Comparison of ENCODE assay signal across 17 cellular contexts in the genomic region with DNA sequence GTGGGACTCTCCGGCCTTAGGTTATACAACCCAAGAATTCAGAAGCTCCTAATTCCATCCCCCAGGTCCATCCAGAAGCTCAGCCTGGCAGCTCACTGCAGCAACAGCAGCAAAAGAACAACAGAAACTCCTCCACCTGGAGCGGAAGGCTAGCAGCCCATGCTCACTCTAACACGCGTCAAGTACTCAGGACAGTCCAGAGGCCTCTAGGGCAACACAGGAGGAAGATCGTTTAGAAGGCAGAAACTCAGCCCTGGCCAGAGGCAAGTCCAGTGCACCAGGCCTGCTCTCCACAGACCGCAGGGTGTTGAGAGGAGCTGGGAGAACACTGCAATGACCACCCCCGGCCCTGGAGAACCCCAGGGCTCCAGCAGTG. TPM values are rescaled to one million over a fixed set of nuclear protein-coding genes. Genes with fewer than 3 reads are reported as not detected.
DNase-seq lines count a peak whose midpoint lies in the region; ATAC-seq and TF ChIP-seq lines count a peak whose summit lies in the region.
"Had no signal": no experiment of that assay in that cellular context is flagged by ENCODE, and none has a peak within 500 bp of the region (broad histone marks: within the 10 kb centered on the region; RNA-seq: fewer than 3 reads in every experiment).

No MANE protein-coding gene starts in this region.

- H3K9ac ChIP-seq in liver (ENCODE audit: low read depth in 1 of 2, low read length in 2 of 2), result peak overlapping the region in 1 of 2 donors; percentile 24
- H3K9ac ChIP-seq in GM23248, result no peak overlapping the region

- no peak for TF ChIP-seq CTCF in Caco-2 (IDR thresholded peaks at IDR 0.05; ENCODE audit: insufficient read depth in 1 of 2, low read depth in 1 of 2, low read length in 1 of 2, severe bottlenecking in 1 of 2, unreplicated experiment in 1 of 2)
- no peak for TF ChIP-seq CTCF in WERI-Rb-1 (IDR thresholded peaks at IDR 0.05; ENCODE audit: low read depth, low read length)
- TF ChIP-seq CTCF in liver (IDR thresholded peaks at IDR 0.05; ENCODE audit: low read depth, low read length, missing input control), result no peak
- no peak for TF ChIP-seq CTCF in GM10248 (IDR thresholded peaks at IDR 0.05; ENCODE audit: control extremely low read depth, extremely low read depth, low read depth, missing control alignments)

- H3K27ac ChIP-seq in WERI-Rb-1 (peak overlapping the region; percentile 33; the same call in 1 of the 2 replicates), liver (ENCODE audit: low read depth in 1 of 2, low read length in 2 of 2) (peak overlapping the region; percentile 73 to 84), GM23248 (no peak overlapping the region)
- H3K27ac ChIP-seq: prostate gland had no signal

- H3K27me3 ChIP-seq in Caco-2 (replicated peaks; ENCODE audit: control insufficient read depth, insufficient read depth, low read length) (no peaks in the 10 kb centered on the region), WERI-Rb-1 (ENCODE audit: insufficient read depth, low read depth, severe bottlenecking) (no peaks in the 10 kb centered on the region), liver (ENCODE audit: control insufficient read depth in 4 of 4, insufficient read depth in 4 of 4, low read length in 3 of 4) (no peaks in the 10 kb centered on the region), GM23248 (replicated peaks; ENCODE audit: insufficient read depth) (no peaks in the 10 kb centered on the region)

- no TSS peak for BruUV-seq in Caco-2 (replicated peaks; lab: Mats Ljungman, UMichigan)

- intact Hi-C loops in Caco-2 (cut with micrococcal nuclease; ENCODE audit: unreplicated experiment), result loop anchor here (1.0 kb wide), 1 partner anchor 14 kb away; no protein-coding TSS in a partner anchor

- no peaks in the 10 kb centered on the region for H3K9me3 Mint-ChIP-seq in Caco-2 (ENCODE audit: unreplicated experiment)
- H3K9me3 Mint-ChIP-seq in stimulated activated effector memory CD8-positive, alpha-beta T cell treated with anti-CD3 and anti-CD28 coated beads, Interleukin-12 subunit alpha, Interleukin-12 subunit beta, amount 100 ng/mL, for 72 hours, result no peaks in the 10 kb centered on the region
- H3K9me3 Mint-ChIP-seq: endodermal cell; naive thymus-derived CD8-positive, alpha-beta T cell had no signal

- H3K4me2 ChIP-seq in GM23248 (ENCODE audit: unreplicated experiment), result no peak overlapping the region

- 63% methylated on average over 7 of the region's 7 CpGs for WGBS in liver
- 97 to 98% methylated on average over 6 to 7 of the region's 7 CpGs for WGBS in GM23248 (ENCODE audit: low coverage in 1 of 2, low lambda C conversion rate in 2 of 2, missing lambda C conversion rate in 2 of 2), 2 experiments

- no peak for ATAC-seq in stimulated activated effector memory CD8-positive, alpha-beta T cell treated with anti-CD3 and anti-CD28 coated beads, Interleukin-12 subunit alpha, Interleukin-12 subunit beta, amount 100 ng/mL, for 72 hours
- ATAC-seq: naive thymus-derived CD8-positive, alpha-beta T cell had no signal

- peaks cover 10% of the 10 kb centered on the region for H3K36me3 Mint-ChIP-seq in Caco-2 (ENCODE audit: insufficient read depth, unreplicated experiment)
- peaks cover 25% of the 10 kb centered on the region for H3K36me3 Mint-ChIP-seq in stimulated activated effector memory CD8-positive, alpha-beta T cell treated with anti-CD3 and anti-CD28 coated beads, Interleukin-12 subunit alpha, Interleukin-12 subunit beta, amount 100 ng/mL, for 72 hours

- H3K36me3 ChIP-seq in Caco-2 (ENCODE audit: control insufficient read depth, insufficient read depth, low read length) (no peaks in the 10 kb centered on the region; the same call in 1 of the 2 replicates), WERI-Rb-1 (peaks cover 11% of the 10 kb centered on the region), liver (ENCODE audit: control insufficient read depth in 4 of 4, insufficient read depth in 3 of 4, low read depth in 1 of 4, low read length in 3 of 4) (no peaks in the 10 kb centered on the region), GM23248 (ENCODE audit: low read depth) (no peaks in the 10 kb centered on the region)
- H3K36me3 ChIP-seq: prostate gland had no signal

- peaks cover 31% of the 10 kb centered on the region for H3K4me1 ChIP-seq in Caco-2
- H3K4me1 ChIP-seq in liver (ENCODE audit: control insufficient read depth in 4 of 4, insufficient read depth in 4 of 4, low read length in 3 of 4), result peaks cover 14 to 34% (median 26%) of the 10 kb centered on the region in 4 donors
- H3K4me1 ChIP-seq in GM23248 (ENCODE audit: insufficient read depth), result 0 out of 2 replicates have a peak, but pooled peaks cover 4% of the 10 kb centered on the region
- H3K4me1 ChIP-seq: prostate gland had no signal

- H3K79me2 ChIP-seq in GM23248 (ENCODE audit: insufficient read depth), result no peaks in the 10 kb centered on the region

- H2AFZ ChIP-seq in GM23248, result no peak overlapping the region

- TF ChIP-seq RAD21 in liver (IDR thresholded peaks at IDR 0.05), result no peak

- peak overlapping the region; percentile 73 for H3K27ac Mint-ChIP-seq in Caco-2 (ENCODE audit: unreplicated experiment)
- peak overlapping the region; percentile 43 for H3K27ac Mint-ChIP-seq in stimulated activated effector memory CD8-positive, alpha-beta T cell treated with anti-CD3 and anti-CD28 coated beads, Interleukin-12 subunit alpha, Interleukin-12 subunit beta, amount 100 ng/mL, for 72 hours
- H3K27ac Mint-ChIP-seq: endodermal cell had no signal

- DNase-seq in Caco-2 (no peak), WERI-Rb-1 (no peak), GM23248 (no peak), NCI-H524 (lab: John Stamatoyannopoulos, UW) (no peak), GM10248 (ENCODE audit: extremely low spot score) (no peak)
- no peak for DNase-seq in stimulated activated effector memory CD8-positive, alpha-beta T cell treated with anti-CD3 and anti-CD28 coated beads, Interleukin-12 subunit alpha, Interleukin-12 subunit beta, amount 100 ng/mL, for 72 hours (ENCODE audit: low spot score in 2 of 2)
- DNase-seq: activated CD4-positive, alpha-beta T cell treated with anti-CD3 and anti-CD28 coated beads, Interleukin-2, amount 50 U/mL, for 4 hours; activated gamma-delta T cell treated with Interleukin-2 at 50 U/mL for 16 hours; amygdala; endodermal cell; HCEC 1CT; naive thymus-derived CD8-positive, alpha-beta T cell; NCI-H1105; NCI-H524 treated with DMSO at 0.1 percent for 48 hours had no signal

- H3K4me3 ChIP-seq in Caco-2 (ENCODE audit: low read depth, low read length), result no peak overlapping the region
- H3K4me3 ChIP-seq in WERI-Rb-1 (ENCODE audit: low read depth, low read length), result no peak overlapping the region
- no peak overlapping the region for H3K4me3 ChIP-seq in liver (ENCODE audit: low read depth in 1 of 3, low read length in 3 of 3)
- no peak overlapping the region for H3K4me3 ChIP-seq in GM23248
- H3K4me3 ChIP-seq: lung, prostate gland had no signal

- H4K20me1 ChIP-seq in GM23248 (ENCODE audit: insufficient read depth), result no peaks in the 10 kb centered on the region

- H3F3A ChIP-seq in GM23248 (ENCODE audit: insufficient read depth), result no peaks in the 10 kb centered on the region

- H3K27me3 Mint-ChIP-seq in Caco-2 (ENCODE audit: insufficient read depth, unreplicated experiment), result no peaks in the 10 kb centered on the region
- H3K27me3 Mint-ChIP-seq: naive thymus-derived CD8-positive, alpha-beta T cell had no signal

- H3K9me3 ChIP-seq in Caco-2 (no peaks in the 10 kb centered on the region), WERI-Rb-1 (ENCODE audit: severe bottlenecking) (peaks cover 8% of the 10 kb centered on the region), liver (ENCODE audit: control insufficient read depth in 4 of 4, low read length in 3 of 4) (no peaks in the 10 kb centered on the region), GM23248 (ENCODE audit: low read depth) (no peaks in the 10 kb centered on the region)
- H3K9me3 ChIP-seq: prostate gland had no signal

- peaks cover 21% of the 10 kb centered on the region for H3K4me1 Mint-ChIP-seq in Caco-2 (ENCODE audit: low read depth, unreplicated experiment)
- peaks cover 25% of the 10 kb centered on the region for H3K4me1 Mint-ChIP-seq in stimulated activated effector memory CD8-positive, alpha-beta T cell treated with anti-CD3 and anti-CD28 coated beads, Interleukin-12 subunit alpha, Interleukin-12 subunit beta, amount 100 ng/mL, for 72 hours
- H3K4me1 Mint-ChIP-seq: endodermal cell had no signal

- H3K9me2 ChIP-seq in GM23248 (ENCODE audit: insufficient read depth), result no peaks in the 10 kb centered on the region

- POLR2A ChIA-PET in Caco-2 (lab: Charles Lee) (interaction anchor here (0.5 to 1.0 kb wide), 3 partner anchors 17 to 37 kb away, joined by 3 to 4 read pairs (median 3); a partner anchor contains a TSS), GM10248 (lab: Yijun Ruan, JAX) (no interaction called here)

- peak overlapping the region; percentile 18 for H3K4me3 Mint-ChIP-seq in Caco-2 (ENCODE audit: unreplicated experiment)
- no peak overlapping the region for H3K4me3 Mint-ChIP-seq in stimulated activated effector memory CD8-positive, alpha-beta T cell treated with anti-CD3 and anti-CD28 coated beads, Interleukin-12 subunit alpha, Interleukin-12 subunit beta, amount 100 ng/mL, for 72 hours
- H3K4me3 Mint-ChIP-seq: endodermal cell; naive thymus-derived CD8-positive, alpha-beta T cell had no signal

- CTCF ChIA-PET in Caco-2 (lab: Charles Lee) (no interaction called here), GM10248 (lab: Yijun Ruan, JAX) (interaction anchor here (0.9 to 1.4 kb wide), 2 partner anchors 25 to 50 kb away, joined by 3 to 5 read pairs; no protein-coding TSS in a partner anchor)

- in situ Hi-C loops in GM23248 (cut with MboI), result no loop called here

TF ChIP-seq in liver, 16 proteins besides CTCF, POLR2A, EP300 and RAD21 (continues in another document):
- TF ChIP-seq RXRA (IDR thresholded peaks at IDR 0.05), result no peak
- TF ChIP-seq YY1 (IDR thresholded peaks at IDR 0.05), result no peak
- no peak for TF ChIP-seq HNF4G (IDR thresholded peaks at IDR 0.05)
- TF ChIP-seq SP1 (IDR thresholded peaks at IDR 0.05), result no peak
- no peak for TF ChIP-seq GABPA (IDR thresholded peaks at IDR 0.05 in 1 of 2, conservative IDR thresholded peaks at IDR 0.05 in 1 of 2)

RNA-seq across cellular contexts. Expression of a gene that starts 17.1 kb away (rescaled TPM):
- 18.7 and 19.2 TPM in 2 replicates for total RNA-seq in Caco-2 (2022)
- total RNA-seq in liver, result 1 to 10 TPM; 7.3 to 9.0 TPM
- 1 to 10 TPM; 5.7 to 7.2 TPM for polyA plus RNA-seq in liver
- 5.5 and 28.3 TPM in 2 replicates for total RNA-seq in GM23248 (2014; rRNA removed; shearing (Covaris generic))
- 5.6 and 6.5 TPM in 2 replicates for polyA plus RNA-seq in GM23248 (2016; fragmentation: Nextera tagmentation; extraction: Ambion mirVana)

RNA-seq across cellular contexts. Expression of a gene that starts 37.2 kb away (rescaled TPM):
- total RNA-seq in Caco-2 (2022) (6.8 and 9.0 TPM in 2 replicates), liver (1 to 10 TPM; 1.7 to 3.3 TPM)
- polyA plus RNA-seq in liver (1 to 10 TPM; 1.4 to 2.2 TPM), GM23248 (2016; fragmentation: Nextera tagmentation; extraction: Ambion mirVana) (34.6 and 37.1 TPM in 2 replicates)
- total RNA-seq in GM23248 (2014; rRNA removed; shearing (Covaris generic)), result 68.1 and 73.0 TPM in 2 replicates

RNA-seq across cellular contexts. Expression of a gene that starts 54.1 kb away (rescaled TPM):
- total RNA-seq in Caco-2 (2022) (4.4 and 4.9 TPM in 2 replicates), liver (under 1 TPM in 1 of 2 donors, not detected in 1; 0.33 TPM)
- polyA plus RNA-seq in liver (under 1 TPM; 0.44 to 0.46 TPM), GM23248 (2016; fragmentation: Nextera tagmentation; extraction: Ambion mirVana) (13.2 and 13.4 TPM in 2 replicates)
- total RNA-seq in GM23248 (2014; rRNA removed; shearing (Covaris generic)), result 12.6 and 24.3 TPM in 2 replicates
- polyA plus RNA-seq: naive thymus-derived CD8-positive, alpha-beta T cell had no signal
